ENCODE assay signal across 31 cellular contexts in genomic region chr17:44424828-44425463, GRCh38. TPM values are rescaled to one million over a fixed set of nuclear protein-coding genes. Genes with fewer than 3 reads are reported as not detected.
DNase-seq lines count a peak whose midpoint lies in the region; ATAC-seq and TF ChIP-seq lines count a peak whose summit lies in the region.
"Had no signal": no experiment of that assay in that cellular context is flagged by ENCODE, and none has a peak within 500 bp of the region (broad histone marks: within the 10 kb centered on the region; RNA-seq: fewer than 3 reads in every experiment).

No MANE protein-coding gene starts in this region.

- H3K9me3 ChIP-seq in HEK293 (ENCODE audit: control insufficient read depth, insufficient read depth, low read depth, low read length): no peaks in the 10 kb centered on the region
- no peaks in the 10 kb centered on the region for H3K9me3 ChIP-seq in uterus
- H3K9me3 ChIP-seq: esophagus muscularis mucosa, left ventricle myocardium inferior, psoas muscle, tibial artery had no signal

- H3K27ac ChIP-seq in HEK293 (ENCODE audit: extremely low read depth, low read depth, low read length): no peak overlapping the region
- H3K27ac ChIP-seq in uterus: no peak overlapping the region
- H3K27ac ChIP-seq: esophagus muscularis mucosa, left ventricle myocardium inferior, PC-9, psoas muscle, tibial artery had no signal

- CTCF ChIA-PET in activated naive CD4-positive, alpha-beta T cell treated with anti-CD3 and anti-CD28 coated beads for 36 hours (lab: Charles Lee): interaction anchor here (0.5 kb wide), 1 partner anchor 626 kb away, joined by 3 read pairs; no protein-coding TSS in a partner anchor
- CTCF ChIA-PET in HEK293 (lab: Yijun Ruan, JAX): interaction anchor here (0.6 to 2.8 kb wide), 4 partner anchors 12 to 98 kb away, joined by 3 to 9 read pairs (median 4); no protein-coding TSS in a partner anchor

- peaks cover 7% of the 10 kb centered on the region for H3K4me1 Mint-ChIP-seq in activated naive CD4-positive, alpha-beta T cell treated with anti-CD3 and anti-CD28 coated beads for 36 hours (ENCODE audit: low read depth)
- no peaks in the 10 kb centered on the region for H3K4me1 Mint-ChIP-seq in progenitor cell of endocrine pancreas (ENCODE audit: low read depth)
- no peaks in the 10 kb centered on the region for H3K4me1 Mint-ChIP-seq in stimulated activated memory B cell treated with anti-CD40 and anti-IgM and Interleukin-4, amounts not matched to agents 10 μg/mL and 1 μg/mL and 100 μg/mL, for 72 hours
- H3K4me1 Mint-ChIP-seq: B cell had no signal

- no peak overlapping the region for H3K4me3 ChIP-seq in HEK293 (ENCODE audit: low read depth, low read length)
- H3K4me3 ChIP-seq in uterus: no peak overlapping the region
- H3K4me3 ChIP-seq: esophagus muscularis mucosa, left ventricle myocardium inferior, PC-9, psoas muscle, tibial artery had no signal

- DNase-seq in activated naive CD4-positive, alpha-beta T cell treated with anti-CD3 and anti-CD28 coated beads, Interleukin-2, amount 50 U/mL, for 72 hours (ENCODE audit: low spot score in 2 of 2): no peak
- no peak for DNase-seq in activated naive CD4-positive, alpha-beta T cell treated with anti-CD3 and anti-CD28 coated beads for 36 hours
- DNase-seq in amniotic epithelial cell (ENCODE audit: low read depth) (peak; percentile 21), progenitor cell of endocrine pancreas (ENCODE audit: low spot score, unreplicated experiment) (no peak), uterus (no peak)
- DNase-seq: ACHN; activated effector memory CD4-positive, alpha-beta T cell treated with Interleukin-2 at 50 U/mL for 16 hours; central memory CD4-positive, alpha-beta T cell; cortex of kidney; DMS 273 treated with DMSO at 0.1 percent for 48 hours; effector memory CD4-positive, alpha-beta T cell; foreskin fibroblast; H7; islet precursor cell; left ventricle myocardium inferior; MV-4-11; NCI-H146; NCI-H345; PC-9; psoas muscle; stimulated activated CD4-positive, alpha-beta T cell treated with anti-CD3 and anti-CD28 coated beads, Interleukin-2, amount 100 ng/mL, for 48 hours; tibial artery had no signal

- no peak overlapping the region for H3K4me3 Mint-ChIP-seq in activated naive CD4-positive, alpha-beta T cell treated with anti-CD3 and anti-CD28 coated beads for 36 hours
- H3K4me3 Mint-ChIP-seq in progenitor cell of endocrine pancreas (ENCODE audit: low read depth): no peak overlapping the region
- no peak overlapping the region for H3K4me3 Mint-ChIP-seq in stimulated activated memory B cell treated with anti-CD40 and anti-IgM and Interleukin-4, amounts not matched to agents 10 μg/mL and 1 μg/mL and 100 μg/mL, for 72 hours
- H3K4me3 Mint-ChIP-seq: B cell had no signal

- POLR2A ChIA-PET in HEK293 (lab: Yijun Ruan, JAX): no interaction called here

- ATAC-seq in activated naive CD4-positive, alpha-beta T cell treated with anti-CD3 and anti-CD28 coated beads, Interleukin-2, amount 50 U/mL, for 72 hours: peak; percentile 49 to 72
- ATAC-seq in stimulated activated memory B cell treated with anti-CD40 and anti-IgM and Interleukin-4, amounts not matched to agents 10 μg/mL and 1 μg/mL and 100 μg/mL, for 72 hours: no peak
- no peak for ATAC-seq in esophagus mucosa
- ATAC-seq: HepG2, psoas muscle, sciatic nerve, SK-N-SH treated with all-trans-retinoic acid at 6 μM for 48 hours had no signal

- no peaks in the 10 kb centered on the region for H3K36me3 Mint-ChIP-seq in activated naive CD4-positive, alpha-beta T cell treated with anti-CD3 and anti-CD28 coated beads, Interleukin-2, amount 50 U/mL, for 72 hours
- peaks cover 21% of the 10 kb centered on the region for H3K36me3 Mint-ChIP-seq in activated naive CD4-positive, alpha-beta T cell treated with anti-CD3 and anti-CD28 coated beads for 36 hours (ENCODE audit: low read depth)
- H3K36me3 Mint-ChIP-seq in progenitor cell of endocrine pancreas (ENCODE audit: insufficient read depth): peaks cover 13% of the 10 kb centered on the region
- peaks cover 27% of the 10 kb centered on the region for H3K36me3 Mint-ChIP-seq in stimulated activated memory B cell treated with anti-CD40 and anti-IgM and Interleukin-4, amounts not matched to agents 10 μg/mL and 1 μg/mL and 100 μg/mL, for 72 hours

- H3K27ac Mint-ChIP-seq in activated naive CD4-positive, alpha-beta T cell treated with anti-CD3 and anti-CD28 coated beads, Interleukin-2, amount 50 U/mL, for 72 hours: no peak overlapping the region
- no peak overlapping the region for H3K27ac Mint-ChIP-seq in activated naive CD4-positive, alpha-beta T cell treated with anti-CD3 and anti-CD28 coated beads for 36 hours
- H3K27ac Mint-ChIP-seq in progenitor cell of endocrine pancreas: peak overlapping the region; percentile 63
- no peak overlapping the region for H3K27ac Mint-ChIP-seq in stimulated activated memory B cell treated with anti-CD40 and anti-IgM and Interleukin-4, amounts not matched to agents 10 μg/mL and 1 μg/mL and 100 μg/mL, for 72 hours
- H3K27ac Mint-ChIP-seq: B cell had no signal

- TF ChIP-seq CTCF in HEK293 (tag by site-specific recombination; IDR thresholded peaks at IDR 0.05): no peak
- no peak for TF ChIP-seq CTCF in progenitor cell of endocrine pancreas (IDR thresholded peaks at IDR 0.05; ENCODE audit: unreplicated experiment)
- no peak for TF ChIP-seq CTCF in uterus (IDR thresholded peaks at IDR 0.05)

- H3K4me1 ChIP-seq in HEK293 (ENCODE audit: control insufficient read depth, insufficient read depth, low read length) (no peaks in the 10 kb centered on the region), uterus (no peaks in the 10 kb centered on the region)
- H3K4me1 ChIP-seq: esophagus muscularis mucosa, left ventricle myocardium inferior, psoas muscle, tibial artery had no signal

- no peak for TF ChIP-seq POLR2A in uterus (IDR thresholded peaks at IDR 0.05)

- H3K36me3 ChIP-seq in HEK293 (ENCODE audit: control insufficient read depth in 2 of 2, insufficient read depth in 1 of 2, low read length in 2 of 2): peaks cover 41 to 58% of the 10 kb centered on the region in 2 experiments
- H3K36me3 ChIP-seq in uterus: no peaks in the 10 kb centered on the region

- intact Hi-C loops in activated naive CD4-positive, alpha-beta T cell treated with anti-CD3 and anti-CD28 coated beads for 36 hours (cut with micrococcal nuclease): no loop called here
- intact Hi-C loops in uterus (cut with DNase I; ENCODE audit: low total_unique reads): no loop called here

- no peaks in the 10 kb centered on the region for H3K27me3 ChIP-seq in uterus
- H3K27me3 ChIP-seq: esophagus muscularis mucosa, tibial artery had no signal

- no peaks in the 10 kb centered on the region for H3K27me3 Mint-ChIP-seq in activated naive CD4-positive, alpha-beta T cell treated with anti-CD3 and anti-CD28 coated beads for 36 hours (ENCODE audit: low read depth)
- no peaks in the 10 kb centered on the region for H3K27me3 Mint-ChIP-seq in progenitor cell of endocrine pancreas
- H3K27me3 Mint-ChIP-seq in stimulated activated memory B cell treated with anti-CD40 and anti-IgM and Interleukin-4, amounts not matched to agents 10 μg/mL and 1 μg/mL and 100 μg/mL, for 72 hours: no peaks in the 10 kb centered on the region
- H3K27me3 Mint-ChIP-seq: B cell had no signal

- no peaks in the 10 kb centered on the region for H3K9me3 Mint-ChIP-seq in activated naive CD4-positive, alpha-beta T cell treated with anti-CD3 and anti-CD28 coated beads, Interleukin-2, amount 50 U/mL, for 72 hours
- H3K9me3 Mint-ChIP-seq in activated naive CD4-positive, alpha-beta T cell treated with anti-CD3 and anti-CD28 coated beads for 36 hours: no peaks in the 10 kb centered on the region
- H3K9me3 Mint-ChIP-seq in progenitor cell of endocrine pancreas (ENCODE audit: low read depth): no peaks in the 10 kb centered on the region
- no peaks in the 10 kb centered on the region for H3K9me3 Mint-ChIP-seq in stimulated activated memory B cell treated with anti-CD40 and anti-IgM and Interleukin-4, amounts not matched to agents 10 μg/mL and 1 μg/mL and 100 μg/mL, for 72 hours

TF ChIP-seq in HEK293, 187 proteins besides CTCF, POLR2A, EP300 and RAD21:
- TF ChIP-seq PRDM6 (tag by site-specific recombination; IDR thresholded peaks at IDR 0.05): peak; percentile 37; the same call in 1 of the 2 replicates
- TF ChIP-seq YY1 (tag by site-specific recombination; IDR thresholded peaks at IDR 0.05): no peak
- TF ChIP-seq TCF7L2 (IDR thresholded peaks at IDR 0.05; ENCODE audit: borderline replicate concordance, low read depth, low read length): 0 out of 2 replicates have a peak, but pooled peaks have one; percentile 23
- no peak for TF ChIP-seq BCL11A (tag by site-specific recombination; IDR thresholded peaks at IDR 0.05; ENCODE audit: low read depth)
- TF ChIP-seq, protein P1, sequence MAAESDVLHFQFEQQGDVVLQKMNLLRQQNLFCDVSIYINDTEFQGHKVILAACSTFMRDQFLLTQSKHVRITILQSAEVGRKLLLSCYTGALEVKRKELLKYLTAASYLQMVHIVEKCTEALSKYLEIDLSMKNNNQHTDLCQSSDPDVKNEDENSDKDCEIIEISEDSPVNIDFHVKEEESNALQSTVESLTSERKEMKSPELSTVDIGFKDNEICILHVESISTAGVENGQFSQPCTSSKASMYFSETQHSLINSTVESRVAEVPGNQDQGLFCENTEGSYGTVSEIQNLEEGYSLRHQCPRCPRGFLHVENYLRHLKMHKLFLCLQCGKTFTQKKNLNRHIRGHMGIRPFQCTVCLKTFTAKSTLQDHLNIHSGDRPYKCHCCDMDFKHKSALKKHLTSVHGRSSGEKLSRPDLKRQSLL (tag by site-specific recombination; IDR thresholded peaks at IDR 0.05): peak; percentile 44; the same call in 1 of the 2 replicates

RNA-seq across cellular contexts. Expression of gene ITGA2B, which starts 35.5 kb away (rescaled TPM):
- 1 to 10 TPM; 2.6 to 3.2 TPM for total RNA-seq in activated naive CD4-positive, alpha-beta T cell treated with anti-CD3 and anti-CD28 coated beads, Interleukin-2, amount 50 U/mL, for 72 hours
- total RNA-seq in activated naive CD4-positive, alpha-beta T cell treated with anti-CD3 and anti-CD28 coated beads for 36 hours: 1 to 10 TPM in 1 of 2 experiments, under 1 TPM in 1; 0.31 to 1.1 TPM
- total RNA-seq in progenitor cell of endocrine pancreas: 1.2 and 2.6 TPM in 2 replicates
- total RNA-seq in esophagus mucosa: 0.68 TPM
- 1 to 10 TPM in 2 of 4 donors, not detected in 2; 7.4 to 7.7 TPM for total RNA-seq in uterus
- total RNA-seq: myocyte had no signal

Comparison
In these comparisons a context has a peak if more than half of its experiments do, and no peak if none do; other contexts are left out.
1. ATAC-seq: peak in activated naive CD4-positive, alpha-beta T cell treated with anti-CD3 and anti-CD28 coated beads, Interleukin-2, amount 50 U/mL, for 72 hours (2 of 2); none in stimulated activated memory B cell treated with anti-CD40 and anti-IgM and Interleukin-4, amounts not matched to agents 10 μg/mL and 1 μg/mL and 100 μg/mL, for 72 hours (single experiment) and esophagus mucosa (single experiment).